Comparison of ENCODE assay signal across 28 cellular contexts in genomic region chr4:112176596-112176995, GRCh38. TPM values are rescaled to one million over a fixed set of nuclear protein-coding genes. Genes with fewer than 3 reads are reported as not detected.
A peak's percentile ranks its signal among the peaks of the same experiment; 100 is the strongest.
DNase-seq lines count a peak whose midpoint lies in the region; ATAC-seq and TF ChIP-seq lines count a peak whose summit lies in the region.
"Had no signal": no experiment of that assay in that cellular context is flagged by ENCODE, and none has a peak within 500 bp of the region (broad histone marks: within the 10 kb centered on the region; RNA-seq: fewer than 3 reads in every experiment).

No MANE protein-coding gene starts in this region.

- no peak for TF ChIP-seq CTCF in CD4-positive, alpha-beta T cell (IDR thresholded peaks at IDR 0.05)
- TF ChIP-seq CTCF in SK-N-SH (IDR thresholded peaks at IDR 0.05), result no peak

- no peak overlapping the region for H2AK5ac ChIP-seq in trophoblast cell (ENCODE audit: low read length)

- H2BK12ac ChIP-seq in trophoblast cell (ENCODE audit: low read length), result no peak overlapping the region

- POLR2A ChIA-PET in CD4-positive, alpha-beta T cell (lab: Charles Lee), result interaction anchor here (0.8 to 1.0 kb wide), 2 partner anchors 12 to 14 kb away, joined by 3 read pairs; no protein-coding TSS in a partner anchor
- POLR2A ChIA-PET in HEK293T (lab: Yijun Ruan, JAX) (no interaction called here), SK-N-SH (lab: Yijun Ruan, JAX) (no interaction called here)

- H2BK120ac ChIP-seq in trophoblast cell (ENCODE audit: insufficient read depth, low read length, poor library complexity), result no peak overlapping the region

- no peaks in the 10 kb centered on the region for H3K9me3 ChIP-seq in CD4-positive, alpha-beta T cell (ENCODE audit: control insufficient read depth, low read length)
- H3K9me3 ChIP-seq in SK-N-SH, result no peaks in the 10 kb centered on the region
- H3K9me3 ChIP-seq in trophoblast cell (ENCODE audit: insufficient read depth, low read depth, low read length), result no peaks in the 10 kb centered on the region
- H3K9me3 ChIP-seq: neutrophil, SJCRH30, uterus had no signal

- intact Hi-C loops in CD4-positive, alpha-beta T cell (cut with DNase I, micrococcal nuclease), result no loop called here

- no peaks in the 10 kb centered on the region for H3K9me2 ChIP-seq in SK-N-SH

- H4K91ac ChIP-seq in trophoblast cell (ENCODE audit: low read depth, low read length), result no peak overlapping the region

- no peak for TF ChIP-seq EP300 in SK-N-SH (IDR thresholded peaks at IDR 0.05; ENCODE audit: borderline replicate concordance in 1 of 2, low read depth in 1 of 2, low read length in 1 of 2)

- H3K23ac ChIP-seq in trophoblast cell (ENCODE audit: low read length), result no peak overlapping the region

- H3K27ac ChIP-seq in CD4-positive, alpha-beta T cell (ENCODE audit: low read depth, low read length), result no peak overlapping the region
- H3K27ac ChIP-seq in SK-N-SH (ENCODE audit: low read depth in 2 of 2, low read length in 1 of 2) (no peak overlapping the region), trophoblast cell (ENCODE audit: low read depth, low read length) (no peak overlapping the region)
- H3K27ac ChIP-seq: epithelial cell of prostate, GM23248, neutrophil, SJCRH30, uterus had no signal

- peak overlapping the region; percentile 1 for H3K4me3 Mint-ChIP-seq in CD4-positive, alpha-beta T cell
- H3K4me3 Mint-ChIP-seq in activated naive CD8-positive, alpha-beta T cell, result peak overlapping the region; percentile 0
- H3K4me3 Mint-ChIP-seq: CD14-positive monocyte; HFFc6; stimulated activated memory B cell treated with anti-CD40 and anti-IgM and Interleukin-4, amounts not matched to agents 10 μg/mL and 1 μg/mL and 100 μg/mL, for 72 hours had no signal

- H3K4me3 ChIP-seq in SK-N-SH (ENCODE audit: low read depth in 2 of 2, low read length in 1 of 2), result no peak overlapping the region
- no peak overlapping the region for H3K4me3 ChIP-seq in trophoblast cell (ENCODE audit: low read depth, low read length)
- H3K4me3 ChIP-seq: GM23248, SJCRH30, uterus had no signal

- H4K12ac ChIP-seq in trophoblast cell (ENCODE audit: low read depth, low read length), result no peak overlapping the region

- TF ChIP-seq RAD21 in SK-N-SH (IDR thresholded peaks at IDR 0.05; ENCODE audit: low read length), result no peak

- peaks cover 6% of the 10 kb centered on the region for H3K36me3 Mint-ChIP-seq in CD4-positive, alpha-beta T cell (ENCODE audit: low read depth)
- peaks cover 11% of the 10 kb centered on the region for H3K36me3 Mint-ChIP-seq in activated naive CD8-positive, alpha-beta T cell

- H4K20me1 ChIP-seq in SK-N-SH (ENCODE audit: insufficient read depth), result no peaks in the 10 kb centered on the region

- no peak for DNase-seq in CD4-positive, alpha-beta T cell
- DNase-seq in HEK293T (ENCODE audit: extremely low spot score), result no peak
- DNase-seq in SK-N-SH, result no peak
- DNase-seq in trophoblast cell, result no peak
- DNase-seq: activated CD4-positive, alpha-beta T cell treated with anti-CD3 and anti-CD28 coated beads, Interleukin-2, amount 50 U/mL, for 48 hours; activated CD4-positive, CD25-positive, alpha-beta regulatory T cell; activated naive CD4-positive, alpha-beta T cell; effector CD8-positive, alpha-beta T cell; GM23248; HFFc6; KBM-7; left ventricle myocardium superior; MM.1S; NCI-H2029 treated with DMSO at 0.1 percent for 48 hours; NCI-H748 treated with DMSO at 0.1 percent for 48 hours; SJCRH30; stimulated activated CD4-positive, alpha-beta T cell treated with anti-CD3 and anti-CD28 coated beads, Interleukin-12 subunit alpha, Interleukin-12 subunit beta, amount 100 ng/mL, for 4 hours; stimulated activated CD4-positive, alpha-beta T cell treated with anti-CD3 and anti-CD28 coated beads, Interleukin-4, amount 100 ng/mL, for 1 hour; uterus had no signal

- H3K4me1 ChIP-seq in SK-N-SH (ENCODE audit: control insufficient read depth in 1 of 2, insufficient read depth in 2 of 2, low read depth in 1 of 2, low read length in 1 of 2) (no peaks in the 10 kb centered on the region), trophoblast cell (ENCODE audit: control insufficient read depth in 1 of 2, insufficient read depth in 2 of 2, low read length in 2 of 2) (no peaks in the 10 kb centered on the region)
- H3K4me1 ChIP-seq: SJCRH30, uterus had no signal

- WGBS in SK-N-SH (ENCODE audit: low lambda C conversion rate), result 50% methylated on average over 2 of the region's 2 CpGs
- no CpG with 5 or more reads among the region's 2 CpGs for WGBS in trophoblast cell (ENCODE audit: extremely low coverage, insufficient coverage, insufficient read length)

- H3K4me2 ChIP-seq in SK-N-SH, result no peak overlapping the region
- H3K4me2 ChIP-seq in trophoblast cell (ENCODE audit: low read length), result no peak overlapping the region

- H3K79me2 ChIP-seq in SK-N-SH (ENCODE audit: insufficient read depth) (no peaks in the 10 kb centered on the region), trophoblast cell (ENCODE audit: control insufficient read depth, insufficient read depth, low read length, poor library complexity) (no peaks in the 10 kb centered on the region)

- no peaks in the 10 kb centered on the region for H3F3A ChIP-seq in SK-N-SH (replicated peaks; ENCODE audit: insufficient read depth)

- H3K9me3 Mint-ChIP-seq in CD4-positive, alpha-beta T cell, result peaks cover 2% of the 10 kb centered on the region
- no peaks in the 10 kb centered on the region for H3K9me3 Mint-ChIP-seq in activated naive CD8-positive, alpha-beta T cell (ENCODE audit: low read depth)
- H3K9me3 Mint-ChIP-seq: CD14-positive monocyte; HFFc6; stimulated activated memory B cell treated with anti-CD40 and anti-IgM and Interleukin-4, amounts not matched to agents 10 μg/mL and 1 μg/mL and 100 μg/mL, for 72 hours had no signal

- H3K27me3 Mint-ChIP-seq in CD4-positive, alpha-beta T cell, result no peaks in the 10 kb centered on the region
- no peaks in the 10 kb centered on the region for H3K27me3 Mint-ChIP-seq in activated naive CD8-positive, alpha-beta T cell
- H3K27me3 Mint-ChIP-seq: stimulated activated memory B cell treated with anti-CD40 and anti-IgM and Interleukin-4, amounts not matched to agents 10 μg/mL and 1 μg/mL and 100 μg/mL, for 72 hours had no signal

- H3K36me3 ChIP-seq in SK-N-SH (replicated peaks in 1 of 2; ENCODE audit: control insufficient read depth in 1 of 2, insufficient read depth in 2 of 2, low read length in 1 of 2), result no peaks in the 10 kb centered on the region
- H3K36me3 ChIP-seq in trophoblast cell (ENCODE audit: control insufficient read depth in 1 of 2, insufficient read depth in 2 of 2, low read length in 2 of 2), result no peaks in the 10 kb centered on the region
- H3K36me3 ChIP-seq: neutrophil, SJCRH30, uterus had no signal

- H2AFZ ChIP-seq in SK-N-SH (ENCODE audit: low read depth) (no peak overlapping the region), trophoblast cell (ENCODE audit: insufficient read depth, low read length, poor library complexity) (no peak overlapping the region)
- H2AFZ ChIP-seq: GM23248 had no signal

- H4K8ac ChIP-seq in trophoblast cell (ENCODE audit: low read depth, low read length), result no peak overlapping the region

- H3K18ac ChIP-seq in trophoblast cell (ENCODE audit: low read length), result no peak overlapping the region

- no peaks in the 10 kb centered on the region for H3K79me1 ChIP-seq in trophoblast cell (ENCODE audit: low read length)

- H3K4ac ChIP-seq in trophoblast cell (ENCODE audit: low read depth, low read length), result no peak overlapping the region

- peaks cover 52% of the 10 kb centered on the region for H3K4me1 Mint-ChIP-seq in CD4-positive, alpha-beta T cell (ENCODE audit: low read depth)
- H3K4me1 Mint-ChIP-seq in activated naive CD8-positive, alpha-beta T cell (ENCODE audit: low read depth), result peaks cover 57% of the 10 kb centered on the region
- H3K4me1 Mint-ChIP-seq: stimulated activated memory B cell treated with anti-CD40 and anti-IgM and Interleukin-4, amounts not matched to agents 10 μg/mL and 1 μg/mL and 100 μg/mL, for 72 hours had no signal

- peak; percentile 41 for ATAC-seq in CD4-positive, alpha-beta T cell (ENCODE audit: poor library complexity)
- ATAC-seq in GM19351 (IDR thresholded peaks at IDR 0.05; ENCODE audit: unreplicated experiment) (peak; percentile 41), HG02938 (IDR thresholded peaks at IDR 0.05; ENCODE audit: unreplicated experiment) (peak; percentile 53), GM18858 (IDR thresholded peaks at IDR 0.05; ENCODE audit: unreplicated experiment) (no peak)
- ATAC-seq: sciatic nerve; stimulated activated memory B cell treated with anti-CD40 and anti-IgM and Interleukin-4, amounts not matched to agents 10 μg/mL and 1 μg/mL and 100 μg/mL, for 72 hours had no signal

- H3K27ac Mint-ChIP-seq in CD4-positive, alpha-beta T cell, result peak overlapping the region; percentile 19
- peak overlapping the region; percentile 12 for H3K27ac Mint-ChIP-seq in activated naive CD8-positive, alpha-beta T cell
- H3K27ac Mint-ChIP-seq: CD14-positive monocyte; HFFc6; stimulated activated memory B cell treated with anti-CD40 and anti-IgM and Interleukin-4, amounts not matched to agents 10 μg/mL and 1 μg/mL and 100 μg/mL, for 72 hours had no signal

- H3K14ac ChIP-seq in trophoblast cell (ENCODE audit: low read length), result no peak overlapping the region

- H2BK5ac ChIP-seq in trophoblast cell (ENCODE audit: low read depth, low read length, poor library complexity), result no peak overlapping the region

- no peak overlapping the region for H3K9ac ChIP-seq in SK-N-SH
- no peak overlapping the region for H3K9ac ChIP-seq in trophoblast cell (ENCODE audit: low read length)
- H3K9ac ChIP-seq: GM23248 had no signal

- no peaks in the 10 kb centered on the region for H3K27me3 ChIP-seq in CD4-positive, alpha-beta T cell (ENCODE audit: control insufficient read depth, insufficient read depth, low read length)
- H3K27me3 ChIP-seq in SK-N-SH (ENCODE audit: insufficient read depth), result no peaks in the 10 kb centered on the region
- H3K27me3 ChIP-seq in trophoblast cell (ENCODE audit: insufficient read depth, low read length), result no peaks in the 10 kb centered on the region
- H3K27me3 ChIP-seq: neutrophil, SJCRH30, uterus had no signal

- CTCF ChIA-PET in CD4-positive, alpha-beta T cell (lab: Charles Lee), result no interaction called here
- CTCF ChIA-PET in HEK293T (lab: Yijun Ruan, JAX), result interaction anchor here (0.8 kb wide), 1 partner anchor 77 kb away, joined by 3 read pairs; no protein-coding TSS in a partner anchor
- CTCF ChIA-PET in SK-N-SH (lab: Yijun Ruan, JAX), result interaction anchor here (1.1 kb wide), 1 partner anchor 44 kb away, joined by 3 read pairs; no protein-coding TSS in a partner anchor

TF ChIP-seq in HEK293T, 16 proteins besides CTCF, POLR2A, EP300 and RAD21 (continues in another document):
- TF ChIP-seq ELF4 (IDR thresholded peaks at IDR 0.05), result no peak

RNA-seq across cellular contexts. Expression of gene FAM241A, which starts 31.3 kb away (rescaled TPM):
- total RNA-seq in CD4-positive, alpha-beta T cell, result 1 to 10 TPM in 1 of 2 experiments, under 1 TPM in 1; 0.74 to 1.1 TPM
- polyA plus RNA-seq in SK-N-SH (2012; rRNA removed), result 0.28 and 0.44 TPM in 2 replicates
- 0.63 and 0.85 TPM in 2 replicates for polyA plus RNA-seq in SK-N-SH (2012; cell fraction: cytosol; rRNA removed)
- 0.32 and 0.35 TPM in 2 replicates for polyA plus RNA-seq in SK-N-SH (2012; cell fraction: nucleus; rRNA removed)
- 0.79 and 0.90 TPM in 2 replicates for polyA plus RNA-seq in trophoblast cell (2013)

RNA-seq across cellular contexts. Expression of gene AP1AR, which starts 55.0 kb away (rescaled TPM):
- 1 to 10 TPM; 3.7 to 4.8 TPM for total RNA-seq in CD4-positive, alpha-beta T cell
- 8.5 and 11.4 TPM in 2 replicates for polyA plus RNA-seq in SK-N-SH (2012; rRNA removed)
- 11.5 and 16.6 TPM in 2 replicates for polyA plus RNA-seq in SK-N-SH (2012; cell fraction: cytosol; rRNA removed)
- 9.7 and 10.1 TPM in 2 replicates for polyA plus RNA-seq in SK-N-SH (2012; cell fraction: nucleus; rRNA removed)
- polyA plus RNA-seq in trophoblast cell (2013), result 10.8 and 10.9 TPM in 2 replicates
